Comparison of ENCODE assay signal across 33 cellular contexts in the genomic region with DNA sequence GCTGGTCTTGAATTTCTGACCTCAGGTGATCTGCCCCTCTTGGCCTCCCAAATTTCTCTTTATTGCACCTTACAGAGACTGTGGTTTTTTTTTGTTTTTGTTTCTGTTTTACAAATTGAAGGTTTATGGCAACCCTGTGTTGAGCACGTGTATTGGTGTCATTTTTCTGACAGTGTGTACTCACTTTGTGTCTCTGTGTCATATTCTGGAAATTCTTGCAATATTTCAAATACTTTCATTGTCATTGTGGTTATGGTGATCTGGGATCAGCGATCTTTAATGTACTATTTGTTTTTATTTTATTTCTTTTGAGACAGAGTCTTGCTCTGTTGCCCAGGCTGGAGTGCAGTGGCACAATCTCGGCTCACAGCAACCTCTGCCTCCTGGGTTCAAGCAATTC.
"Had no signal": no experiment of that assay in that cellular context is flagged by ENCODE, and none has a peak within 500 bp of the region (broad histone marks: within the 10 kb centered on the region; RNA-seq: fewer than 3 reads in every experiment).

No MANE protein-coding gene starts in this region.

- H3K27me3 Mint-ChIP-seq: activated CD4-positive, alpha-beta T cell treated with anti-CD3 and anti-CD28 coated beads for 36 hours; activated CD4-positive, alpha-beta T cell treated with anti-CD3 and anti-CD28 coated beads, Interleukin-2, amount 10 ng/mL, durations not matched to agents 24 days and 14 days; activated CD8-positive, alpha-beta memory T cell treated with anti-CD3 and anti-CD28 coated beads, Interleukin-2, amount 10 ng/mL, durations not matched to agents 7 days and 5 days had no signal

- H3K36me3 Mint-ChIP-seq: activated naive CD4-positive, alpha-beta T cell treated with anti-CD3 and anti-CD28 coated beads, Interleukin-2, amount 10 ng/mL, durations not matched to agents 7 days and 5 days had no signal

- H3K36me3 ChIP-seq: ascending aorta, breast epithelium, cardiac muscle cell, colonic mucosa, esophagus squamous epithelium, gastroesophageal sphincter, heart right ventricle, WERI-Rb-1 had no signal

- H3K4me3 ChIP-seq: ascending aorta, breast epithelium, cardiac muscle cell, colonic mucosa, esophagus squamous epithelium, gastroesophageal sphincter, heart right ventricle had no signal

- ATAC-seq: activated CD4-positive, alpha-beta T cell treated with anti-CD3 and anti-CD28 coated beads for 36 hours; activated CD8-positive, alpha-beta memory T cell treated with anti-CD3 and anti-CD28 coated beads, Interleukin-2, amount 10 ng/mL, durations not matched to agents 7 days and 5 days; activated CD8-positive, alpha-beta T cell treated with anti-CD3 and anti-CD28 coated beads, Interleukin-2, amount 10 ng/mL, durations not matched to agents 7 days and 5 days; activated naive CD4-positive, alpha-beta T cell treated with anti-CD3 and anti-CD28 coated beads, Interleukin-2, amount 50 U/mL, for 72 hours; gastroesophageal sphincter; heart right ventricle had no signal

- DNase-seq: activated B cell treated with CpG ODN at 0.5 μM for 24 hours; activated CD4-positive, alpha-beta memory T cell treated with anti-CD3 and anti-CD28 coated beads for 36 hours; activated CD4-positive, alpha-beta T cell treated with anti-CD3 and anti-CD28 coated beads for 36 hours; activated CD4-positive, alpha-beta T cell treated with anti-CD3 and anti-CD28 coated beads, Interleukin-2, amount 10 ng/mL, durations not matched to agents 24 days and 14 days; activated CD4-positive, CD25-positive, alpha-beta regulatory T cell treated with anti-CD3 and anti-CD28 coated beads, Interleukin-2, amount 50 U/mL, for 72 hours; activated CD8-positive, alpha-beta memory T cell treated with anti-CD3 and anti-CD28 coated beads, Interleukin-2, amount 10 ng/mL, durations not matched to agents 7 days and 5 days; activated CD8-positive, alpha-beta memory T cell treated with anti-CD3 and anti-CD28 coated beads, Interleukin-2, amount 50 U/mL, for 4 hours; activated CD8-positive, alpha-beta T cell treated with anti-CD3 and anti-CD28 coated beads, Interleukin-2, amount 10 ng/mL, durations not matched to agents 7 days and 5 days; activated effector memory CD4-positive, alpha-beta T cell treated with anti-CD3 and anti-CD28 coated beads, Interleukin-2, amount 50 U/mL, for 16 hours; activated naive CD4-positive, alpha-beta T cell treated with anti-CD3 and anti-CD28 coated beads, Interleukin-2, amount 10 ng/mL, durations not matched to agents 7 days and 5 days; activated naive CD8-positive, alpha-beta T cell treated with anti-CD3 and anti-CD28 coated beads, Interleukin-2, amount 10 ng/mL, durations not matched to agents 7 days and 5 days; activated T-cell treated with anti-CD3 and anti-CD28 coated beads, Interleukin-2, amount 50 U/mL, for 1 hour; activated T-cell treated with anti-CD3 and anti-CD28 coated beads, Interleukin-2, amount 50 U/mL, for 48 hours; central memory CD4-positive, alpha-beta T cell; cerebellar nuclear complex; colonic mucosa; effector CD8-positive, alpha-beta T cell; esophagus squamous epithelium; foreskin melanocyte; heart right ventricle; T1000; WERI-Rb-1 had no signal

- H3K27me3 ChIP-seq: ascending aorta, breast epithelium, cardiac muscle cell, colonic mucosa, esophagus squamous epithelium, gastroesophageal sphincter, heart right ventricle had no signal

- H3K27ac Mint-ChIP-seq: activated B cell treated with CpG ODN at 0.5 μM for 24 hours; activated CD4-positive, alpha-beta memory T cell treated with anti-CD3 and anti-CD28 coated beads for 36 hours; activated CD4-positive, alpha-beta T cell treated with anti-CD3 and anti-CD28 coated beads for 36 hours; activated CD4-positive, alpha-beta T cell treated with anti-CD3 and anti-CD28 coated beads, Interleukin-2, amount 10 ng/mL, durations not matched to agents 24 days and 14 days; activated CD8-positive, alpha-beta memory T cell treated with anti-CD3 and anti-CD28 coated beads, Interleukin-2, amount 10 ng/mL, durations not matched to agents 7 days and 5 days; activated CD8-positive, alpha-beta T cell treated with anti-CD3 and anti-CD28 coated beads, Interleukin-2, amount 10 ng/mL, durations not matched to agents 7 days and 5 days; activated naive CD4-positive, alpha-beta T cell treated with anti-CD3 and anti-CD28 coated beads, Interleukin-2, amount 10 ng/mL, durations not matched to agents 7 days and 5 days; activated naive CD4-positive, alpha-beta T cell treated with anti-CD3 and anti-CD28 coated beads, Interleukin-2, amount 50 U/mL, for 72 hours; activated naive CD8-positive, alpha-beta T cell treated with anti-CD3 and anti-CD28 coated beads, Interleukin-2, amount 10 ng/mL, durations not matched to agents 7 days and 5 days; activated T-helper 1 cell treated with anti-CD3 and anti-CD28 coated beads, Interleukin-12 subunit alpha, Interleukin-12 subunit beta, Interleukin-2, Interleukin-4 antibody, amounts not matched to agents 30 ng/mL and 10 ng/mL and 1 ng/mL, durations not matched to agents 14 hours and 24 hours and 36 hours; activated T-helper 2 cell treated with anti-CD3 and anti-CD28 coated beads, Interferon-gamma antibody, Interleukin-2, Interleukin-4, amounts not matched to agents 10 μg/mL and 5 μg/mL and 100 μg/mL, durations not matched to agents 14 hours and 24 hours and 36 hours; brain; T-helper 1 cell treated with Interleukin-12 subunit alpha and Interleukin-12 subunit beta and Interleukin-4 antibody, amounts not matched to agents 30 μg/mL and 1 μg/mL, for 36 hours; T-helper 2 cell treated with Interferon-gamma antibody and Interleukin-4, amounts not matched to agents 5 μg/mL and 100 μg/mL, for 36 hours had no signal

- H3K4me1 ChIP-seq: breast epithelium, gastroesophageal sphincter had no signal

- H3K9me3 ChIP-seq: breast epithelium, colonic mucosa, esophagus squamous epithelium, gastroesophageal sphincter had no signal

- H3K27ac ChIP-seq: ascending aorta, breast epithelium, cardiac muscle cell, colonic mucosa, epithelial cell of prostate, esophagus squamous epithelium, gastroesophageal sphincter, heart right ventricle, WERI-Rb-1 had no signal

- H3K4me3 Mint-ChIP-seq: activated B cell treated with CpG ODN at 0.5 μM for 24 hours; activated CD4-positive, alpha-beta memory T cell treated with anti-CD3 and anti-CD28 coated beads for 36 hours; activated CD4-positive, alpha-beta T cell treated with anti-CD3 and anti-CD28 coated beads for 36 hours; activated CD4-positive, alpha-beta T cell treated with anti-CD3 and anti-CD28 coated beads, Interleukin-2, amount 10 ng/mL, durations not matched to agents 24 days and 14 days; activated CD8-positive, alpha-beta memory T cell treated with anti-CD3 and anti-CD28 coated beads, Interleukin-2, amount 10 ng/mL, durations not matched to agents 7 days and 5 days; activated CD8-positive, alpha-beta T cell treated with anti-CD3 and anti-CD28 coated beads, Interleukin-2, amount 10 ng/mL, durations not matched to agents 7 days and 5 days; activated naive CD4-positive, alpha-beta T cell treated with anti-CD3 and anti-CD28 coated beads, Interleukin-2, amount 10 ng/mL, durations not matched to agents 7 days and 5 days; activated naive CD8-positive, alpha-beta T cell treated with anti-CD3 and anti-CD28 coated beads, Interleukin-2, amount 10 ng/mL, durations not matched to agents 7 days and 5 days; activated T-helper 1 cell treated with anti-CD3 and anti-CD28 coated beads, Interleukin-12 subunit alpha, Interleukin-12 subunit beta, Interleukin-2, Interleukin-4 antibody, amounts not matched to agents 30 ng/mL and 10 ng/mL and 1 ng/mL, durations not matched to agents 14 hours and 24 hours and 36 hours; brain; T-helper 1 cell treated with Interleukin-12 subunit alpha and Interleukin-12 subunit beta and Interleukin-4 antibody, amounts not matched to agents 30 μg/mL and 1 μg/mL, for 36 hours; T-helper 2 cell treated with Interferon-gamma antibody and Interleukin-4, amounts not matched to agents 5 μg/mL and 100 μg/mL, for 36 hours had no signal
